ENCODE assay signal across 1 cellular context in genomic region chr10:121929936-121930728, GRCh38.
TF ChIP-seq lines count a peak whose summit lies in the region.

No MANE protein-coding gene starts in this region.

TF ChIP-seq in HCT116, 20 proteins besides CTCF, POLR2A, EP300 and RAD21:
- 0 out of 2 replicates have a peak, but pooled peaks have one; percentile 3 for TF ChIP-seq ZFX (IDR thresholded peaks at IDR 0.05)
